ENCODE assay signal across 9 cellular contexts in genomic region chr5:5055708-5056107, GRCh38.
"Had no signal": no experiment of that assay in that cellular context is flagged by ENCODE, and none has a peak within 500 bp of the region (broad histone marks: within the 10 kb centered on the region; RNA-seq: fewer than 3 reads in every experiment).

No MANE protein-coding gene starts in this region.

- FAIRE-seq: H54, HTR-8/SVneo had no signal

- H3K4me3 ChIP-seq: GM23248 had no signal

- H2AFZ ChIP-seq: GM23248 had no signal

- DNase-seq: GM23248, GOT3, H9, HCEC 1CT, Karpas-422, KBM-7 had no signal

- H3K27ac ChIP-seq: GM23248, KMS-11 had no signal

- H3K9ac ChIP-seq: GM23248, KMS-11 had no signal

- H3K4me2 ChIP-seq: KMS-11 had no signal
